ENCODE assay signal across 1 cellular context in the genomic region with DNA sequence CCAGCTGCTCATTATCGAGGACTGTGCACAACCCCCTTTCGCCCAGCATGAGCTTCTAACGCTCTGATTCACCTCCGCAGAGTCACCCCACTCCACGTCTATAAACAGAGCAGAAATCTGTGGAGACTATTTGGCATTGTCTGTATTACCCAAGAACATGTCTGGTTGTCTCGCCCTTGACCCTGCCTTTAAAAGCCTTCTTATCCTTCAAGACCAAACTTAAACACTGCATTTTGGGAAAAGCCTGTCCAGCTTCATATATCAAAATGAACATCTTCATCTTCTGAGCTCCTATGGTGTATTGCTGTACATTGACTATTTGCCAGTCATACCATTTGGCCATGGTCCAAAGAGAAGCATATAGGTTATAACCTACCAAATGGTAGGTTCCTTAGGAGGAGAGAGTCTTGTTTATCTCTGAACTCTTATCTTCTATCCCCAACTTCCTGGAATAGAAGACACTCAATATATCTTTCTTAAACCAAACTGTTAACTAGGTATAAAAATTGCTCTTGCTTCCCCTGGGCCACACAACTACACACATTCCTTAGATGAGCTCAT.
TF ChIP-seq lines count a peak whose summit lies in the region.

No MANE protein-coding gene starts in this region.

TF ChIP-seq in IMR-90, 13 proteins besides CTCF, POLR2A, EP300 and RAD21:
- no peak for TF ChIP-seq RFX5 (IDR thresholded peaks at IDR 0.05; ENCODE audit: low read depth, low read length)
- TF ChIP-seq CHD1 (IDR thresholded peaks at IDR 0.05; ENCODE audit: low read depth, low read length) = no peak
- no peak for TF ChIP-seq SMC3 (IDR thresholded peaks at IDR 0.05; ENCODE audit: low read depth, low read length)
- TF ChIP-seq CEBPB (IDR thresholded peaks at IDR 0.05; ENCODE audit: low read depth, low read length) = peak; percentile 72
- TF ChIP-seq, protein P1, sequence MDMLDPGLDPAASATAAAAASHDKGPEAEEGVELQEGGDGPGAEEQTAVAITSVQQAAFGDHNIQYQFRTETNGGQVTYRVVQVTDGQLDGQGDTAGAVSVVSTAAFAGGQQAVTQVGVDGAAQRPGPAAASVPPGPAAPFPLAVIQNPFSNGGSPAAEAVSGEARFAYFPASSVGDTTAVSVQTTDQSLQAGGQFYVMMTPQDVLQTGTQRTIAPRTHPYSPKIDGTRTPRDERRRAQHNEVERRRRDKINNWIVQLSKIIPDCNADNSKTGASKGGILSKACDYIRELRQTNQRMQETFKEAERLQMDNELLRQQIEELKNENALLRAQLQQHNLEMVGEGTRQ (IDR thresholded peaks at IDR 0.05; ENCODE audit: low read depth, low read length) = no peak
- TF ChIP-seq MAFK (IDR thresholded peaks at IDR 0.05; ENCODE audit: low read depth, low read length) = no peak
- TF ChIP-seq MXI1 (IDR thresholded peaks at IDR 0.05; ENCODE audit: borderline replicate concordance, low read depth, low read length) = no peak
- TF ChIP-seq FOS (IDR thresholded peaks at IDR 0.05; ENCODE audit: low read depth, low read length) = peak; percentile 72; the same call in 1 of the 2 replicates
- TF ChIP-seq NFE2L2 (IDR thresholded peaks at IDR 0.05; ENCODE audit: low read depth, low read length) = peak; percentile 30; the same call in 1 of the 2 replicates
- TF ChIP-seq BHLHE40 (IDR thresholded peaks at IDR 0.05; ENCODE audit: low read depth, low read length) = peak; percentile 57; the same call in 1 of the 2 replicates
- TF ChIP-seq RCOR1 (IDR thresholded peaks at IDR 0.05; ENCODE audit: insufficient replicate concordance, low read length) = no peak
- no peak for TF ChIP-seq ELK1 (IDR thresholded peaks at IDR 0.05; ENCODE audit: borderline replicate concordance, low read depth, low read length)
- no peak for TF ChIP-seq MAZ (IDR thresholded peaks at IDR 0.05; ENCODE audit: borderline replicate concordance, low read depth, low read length)
TF ChIP-seq in IMR-90: peak in this region for 4.
